Comparison of ENCODE assay signal across 9 cellular contexts in genomic region chr12:57839996-57840395, GRCh38. TPM values are rescaled to one million over a fixed set of nuclear protein-coding genes. Genes with fewer than 3 reads are reported as not detected.
DNase-seq lines count a peak whose midpoint lies in the region; ATAC-seq and TF ChIP-seq lines count a peak whose summit lies in the region.
"Had no signal": no experiment of that assay in that cellular context is flagged by ENCODE, and none has a peak within 500 bp of the region (broad histone marks: within the 10 kb centered on the region; RNA-seq: fewer than 3 reads in every experiment).

No MANE protein-coding gene starts in this region.

- no peaks in the 10 kb centered on the region for H3K9me2 ChIP-seq in GM23248 (ENCODE audit: insufficient read depth)

- peak overlapping the region; percentile 8 for H3K27ac Mint-ChIP-seq in endodermal cell

- no peak overlapping the region for H3K4me3 Mint-ChIP-seq in endodermal cell

- DNase-seq in GM23248 (no peak), NCI-H345 treated with DMSO at 0.1 percent for 48 hours (lab: John Stamatoyannopoulos, UW; ENCODE audit: unreplicated experiment) (peak; percentile 63), endodermal cell (no peak), tibial nerve (ENCODE audit: low spot score in 2 of 2) (no peak)
- no peak for DNase-seq in activated effector memory CD4-positive, alpha-beta T cell treated with anti-CD3 and anti-CD28 coated beads, Interleukin-2, amount 50 U/mL, for 16 hours
- DNase-seq in activated CD8-positive, alpha-beta memory T cell treated with anti-CD3 and anti-CD28 coated beads, Interleukin-2, amount 50 U/mL, for 4 hours = no peak
- DNase-seq: NCI-H1694 had no signal

- no peak overlapping the region for H2AFZ ChIP-seq in GM23248

- in situ Hi-C loops in GM23248 (cut with MboI) = no loop called here

- H3K4me2 ChIP-seq in GM23248 (ENCODE audit: unreplicated experiment) = peak overlapping the region; percentile 5

- no peak for ATAC-seq in GM21360 (IDR thresholded peaks at IDR 0.05; ENCODE audit: unreplicated experiment)

- no peak overlapping the region for H3K9ac ChIP-seq in GM23248
- H3K9ac ChIP-seq in endodermal cell (ENCODE audit: extremely low read depth, low read length, poor library complexity, severe bottlenecking) = no peak overlapping the region
- H3K9ac ChIP-seq in skeletal muscle tissue (ENCODE audit: low read depth in 1 of 3, low read length in 3 of 3) = peak overlapping the region in 2 of 3 donors; percentile 65 to 79

- H4K20me1 ChIP-seq in GM23248 (ENCODE audit: insufficient read depth) = peaks cover 58% of the 10 kb centered on the region

- H3K36me3 Mint-ChIP-seq in endodermal cell (ENCODE audit: low read depth) = peaks cover 5% of the 10 kb centered on the region

- H3K27ac ChIP-seq in GM23248 (no peak overlapping the region), endodermal cell (ENCODE audit: low read depth, low read length) (no peak overlapping the region), skeletal muscle tissue (ENCODE audit: low read depth, low read length) (peak overlapping the region; percentile 67), tibial nerve (peak overlapping the region in 2 of 4 donors; percentile 100)

- H3K4me1 Mint-ChIP-seq in endodermal cell = peaks cover 84% of the 10 kb centered on the region

- WGBS in GM23248 (ENCODE audit: low coverage in 1 of 2, low lambda C conversion rate in 2 of 2, missing lambda C conversion rate in 2 of 2), 2 experiments = 65 to 68% methylated on average over 5 of the region's 5 CpGs
- WGBS in endodermal cell (ENCODE audit: insufficient coverage in 1 of 2, insufficient read length in 1 of 2), 2 experiments = 86 to 96% methylated on average over 4 to 5 of the region's 5 CpGs
- WGBS in tibial nerve, 2 donors = 41 to 46% methylated on average over 5 of the region's 5 CpGs

- peaks cover 62% of the 10 kb centered on the region for H3F3A ChIP-seq in GM23248 (ENCODE audit: insufficient read depth)

- peaks cover 83% of the 10 kb centered on the region for H3K4me1 ChIP-seq in GM23248 (ENCODE audit: insufficient read depth)
- peaks cover 40% of the 10 kb centered on the region for H3K4me1 ChIP-seq in endodermal cell (ENCODE audit: control insufficient read depth, insufficient read depth, low read length)
- H3K4me1 ChIP-seq in skeletal muscle tissue (ENCODE audit: control insufficient read depth in 3 of 3, insufficient read depth in 3 of 3, low read length in 3 of 3) = peaks cover 92 to 93% (median 92%) of the 10 kb centered on the region in 3 donors
- H3K4me1 ChIP-seq in tibial nerve = peaks cover 10 to 95% (median 92%) of the 10 kb centered on the region in 4 donors

- no peaks in the 10 kb centered on the region for H3K27me3 ChIP-seq in GM23248 (replicated peaks; ENCODE audit: insufficient read depth)
- no peaks in the 10 kb centered on the region for H3K27me3 ChIP-seq in endodermal cell (ENCODE audit: control insufficient read depth, insufficient read depth, low read length, poor library complexity, severe bottlenecking)
- no peaks in the 10 kb centered on the region for H3K27me3 ChIP-seq in skeletal muscle tissue (ENCODE audit: control insufficient read depth in 3 of 3, insufficient read depth in 3 of 3, low read length in 3 of 3)
- no peaks in the 10 kb centered on the region for H3K27me3 ChIP-seq in tibial nerve

- H3K27me3 Mint-ChIP-seq in endodermal cell (ENCODE audit: insufficient read depth) = no peaks in the 10 kb centered on the region

- H3K9me3 Mint-ChIP-seq in endodermal cell = no peaks in the 10 kb centered on the region

- TF ChIP-seq CTCF in endodermal cell (conservative IDR thresholded peaks at IDR 0.05) (no peak), tibial nerve (IDR thresholded peaks at IDR 0.05) (no peak)

- H3K4me3 ChIP-seq in GM23248 = no peak overlapping the region
- no peak overlapping the region for H3K4me3 ChIP-seq in endodermal cell (ENCODE audit: low read length)
- H3K4me3 ChIP-seq in skeletal muscle tissue (ENCODE audit: low read length in 3 of 3) = peak overlapping the region; percentile 41 to 92 (median 66)
- H3K4me3 ChIP-seq in tibial nerve = peak overlapping the region in 2 of 4 donors; percentile 2 to 10

- TF ChIP-seq POLR2A in tibial nerve (IDR thresholded peaks at IDR 0.05) = no peak

- no peak for TF ChIP-seq EP300 in tibial nerve (IDR thresholded peaks at IDR 0.05)

- no peaks in the 10 kb centered on the region for H3K36me3 ChIP-seq in GM23248 (ENCODE audit: low read depth)
- H3K36me3 ChIP-seq in endodermal cell (ENCODE audit: control insufficient read depth, insufficient read depth, low read length) = peaks cover 13% of the 10 kb centered on the region
- H3K36me3 ChIP-seq in skeletal muscle tissue (ENCODE audit: control insufficient read depth in 3 of 3, insufficient read depth in 3 of 3, low read length in 3 of 3) = peaks cover 0 to 2% (median 0%) of the 10 kb centered on the region in 3 donors
- H3K36me3 ChIP-seq in tibial nerve = peaks cover 0 to 7% (median 0%) of the 10 kb centered on the region in 3 donors

- H3K9me3 ChIP-seq in GM23248 (ENCODE audit: low read depth) (no peaks in the 10 kb centered on the region), endodermal cell (ENCODE audit: control insufficient read depth, low read length) (no peaks in the 10 kb centered on the region), skeletal muscle tissue (ENCODE audit: control insufficient read depth in 3 of 3, low read length in 3 of 3) (no peaks in the 10 kb centered on the region), tibial nerve (no peaks in the 10 kb centered on the region)

- H3K79me2 ChIP-seq in GM23248 (ENCODE audit: insufficient read depth) = peaks cover 100% of the 10 kb centered on the region

RNA-seq across cellular contexts. Expression of gene CTDSP2, which starts 6.5 kb away (rescaled TPM):
- 97.3 and 109 TPM in 2 replicates for total RNA-seq in GM23248 (2014; rRNA removed; shearing (Covaris generic))
- 51.7 and 52.7 TPM in 2 replicates for polyA plus RNA-seq in GM23248 (2016; fragmentation: Nextera tagmentation; extraction: Ambion mirVana)
- total RNA-seq in endodermal cell (100 to 1,000 TPM; 137 to 148 TPM), skeletal muscle tissue (51.1 TPM), tibial nerve (100 to 1,000 TPM; 117 to 141 (median 123) TPM)
- polyA plus RNA-seq in endodermal cell (2013, experiment 1 of 2) = 100 TPM
- polyA plus RNA-seq in endodermal cell (2013, experiment 2 of 2) = 87.4 TPM

RNA-seq across cellular contexts. Expression of gene AVIL, which starts 21.5 kb away (rescaled TPM):
- total RNA-seq in GM23248 (2014; rRNA removed; shearing (Covaris generic)) = 1.4 and 3.4 TPM in 2 replicates
- 1.9 and 2.4 TPM in 2 replicates for polyA plus RNA-seq in GM23248 (2016; fragmentation: Nextera tagmentation; extraction: Ambion mirVana)
- total RNA-seq in endodermal cell = 1 to 10 TPM in 1 of 2 donors, under 1 TPM in 1; 0.22 to 1.7 TPM
- 0.68 TPM for polyA plus RNA-seq in endodermal cell (2013, experiment 1 of 2)
- 0.50 TPM for polyA plus RNA-seq in endodermal cell (2013, experiment 2 of 2)
- total RNA-seq in skeletal muscle tissue = 3.1 TPM
- total RNA-seq in tibial nerve = 1 to 10 TPM; 2.3 to 4.2 (median 3.3) TPM

RNA-seq across cellular contexts. Expression of gene TSFM, which starts 57.4 kb away (rescaled TPM):
- total RNA-seq in GM23248 (2014; rRNA removed; shearing (Covaris generic)) = 13.0 and 37.9 TPM in 2 replicates
- polyA plus RNA-seq in GM23248 (2016; fragmentation: Nextera tagmentation; extraction: Ambion mirVana) = 36.1 and 42.2 TPM in 2 replicates
- total RNA-seq in endodermal cell (10 to 100 TPM; 37.7 to 39.9 TPM), skeletal muscle tissue (17.2 TPM), tibial nerve (10 to 100 TPM; 13.5 to 23.2 (median 22.4) TPM)
- 23.3 TPM for polyA plus RNA-seq in endodermal cell (2013, experiment 1 of 2)
- polyA plus RNA-seq in endodermal cell (2013, experiment 2 of 2) = 23.8 TPM

Comparison
In these comparisons a context has a peak if more than half of its experiments do, and no peak if none do; other contexts are left out.
1. H3K4me3 ChIP-seq: peak in skeletal muscle tissue (3 of 3); none in GM23248 (single experiment) and endodermal cell (single experiment).
2. H3K9ac ChIP-seq: peak in skeletal muscle tissue (2 of 3); none in GM23248 (single experiment) and endodermal cell (single experiment).